In genomic region chr15:44811347-44811746, GRCh38 we compare ENCODE assay signal across 14 cellular contexts.
DNase-seq lines count a peak whose midpoint lies in the region; ATAC-seq lines count a peak whose summit lies in the region.
"Had no signal": no experiment of that assay in that cellular context is flagged by ENCODE, and none has a peak within 500 bp of the region (broad histone marks: within the 10 kb centered on the region; RNA-seq: fewer than 3 reads in every experiment).

No MANE protein-coding gene starts in this region.

- H3K79me1 ChIP-seq in mesendoderm (ENCODE audit: low read length) = no peaks in the 10 kb centered on the region

- no peak overlapping the region for H3K56ac ChIP-seq in mesendoderm (ENCODE audit: low read length)

- H3K4me2 ChIP-seq in mesendoderm (ENCODE audit: low read length) = no peak overlapping the region

- no peak overlapping the region for H4K8ac ChIP-seq in mesendoderm (ENCODE audit: low read depth, low read length)

- no peak overlapping the region for H3K18ac ChIP-seq in mesendoderm (ENCODE audit: low read length)

- no peaks in the 10 kb centered on the region for H3K79me2 ChIP-seq in mesendoderm (ENCODE audit: control insufficient read depth, insufficient read depth, low read length)

- DNase-seq in COR-L47 (lab: John Stamatoyannopoulos, UW) (peak; percentile 83), NAMALWA (ENCODE audit: low spot score) (peak; percentile 16), NCI-H345 treated with DMSO at 0.1 percent for 48 hours (lab: John Stamatoyannopoulos, UW; ENCODE audit: unreplicated experiment) (peak; percentile 89), left lobe of liver (ENCODE audit: low spot score) (no peak), RPMI8226 (no peak), mesendoderm (no peak)
- DNase-seq: activated CD8-positive, alpha-beta memory T cell treated with anti-CD3 and anti-CD28 coated beads for 24 hours; activated naive CD4-positive, alpha-beta T cell treated with anti-CD3 and anti-CD28 coated beads for 36 hours; endodermal cell; stimulated activated CD8-positive, alpha-beta memory T cell treated with anti-CD3 and anti-CD28 coated beads, Interleukin-4, amount 100 ng/mL, for 48 hours; upper lobe of left lung had no signal

- H2BK120ac ChIP-seq in mesendoderm (ENCODE audit: low read depth, low read length) = no peak overlapping the region

- no peak overlapping the region for H2BK15ac ChIP-seq in mesendoderm (replicated peaks; ENCODE audit: low read depth)

- no CpG with 5 or more reads among the region's 3 CpGs for WGBS in mesendoderm (ENCODE audit: extremely low coverage, insufficient coverage, low lambda C conversion rate)

- H3K4me3 ChIP-seq in mesendoderm (ENCODE audit: low read length) = no peak overlapping the region
- H3K4me3 ChIP-seq: SJSA1, upper lobe of left lung had no signal

- H2AK5ac ChIP-seq in mesendoderm (ENCODE audit: low read length) = no peak overlapping the region

- no peak overlapping the region for H4K5ac ChIP-seq in mesendoderm (ENCODE audit: low read length)

- H3K9ac ChIP-seq in mesendoderm (ENCODE audit: low read length) = no peak overlapping the region

- no peak overlapping the region for H3K4ac ChIP-seq in mesendoderm (ENCODE audit: low read depth, low read length)

- no peak overlapping the region for H3K27ac ChIP-seq in mesendoderm (ENCODE audit: low read depth, low read length)
- H3K27ac ChIP-seq: SJSA1, upper lobe of left lung had no signal

- no peak overlapping the region for H3K23ac ChIP-seq in mesendoderm (ENCODE audit: low read length)

- no peaks in the 10 kb centered on the region for H3K27me3 ChIP-seq in mesendoderm (ENCODE audit: insufficient read depth, low read length, poor library complexity)
- H3K27me3 ChIP-seq: upper lobe of left lung had no signal

- ATAC-seq in left lobe of liver (peak; percentile 19), HG03135 (IDR thresholded peaks at IDR 0.05; ENCODE audit: unreplicated experiment) (no peak), HG02610 (IDR thresholded peaks at IDR 0.05; ENCODE audit: unreplicated experiment) (no peak)

- H2BK5ac ChIP-seq in mesendoderm (ENCODE audit: low read length) = no peak overlapping the region

- no peaks in the 10 kb centered on the region for H3K36me3 ChIP-seq in mesendoderm (ENCODE audit: control insufficient read depth, insufficient read depth, low read length)
- H3K36me3 ChIP-seq: SJSA1, upper lobe of left lung had no signal

- no peaks in the 10 kb centered on the region for H3K4me1 ChIP-seq in mesendoderm (ENCODE audit: control insufficient read depth, low read depth, low read length)
- H3K4me1 ChIP-seq: SJSA1, upper lobe of left lung had no signal

Comparison
In these comparisons a context has a peak if more than half of its experiments do, and no peak if none do; other contexts are left out.
1. DNase-seq: peak in COR-L47 (single experiment), NAMALWA (single experiment) and NCI-H345 treated with DMSO at 0.1 percent for 48 hours (single experiment); none in left lobe of liver (single experiment), RPMI8226 (single experiment) and mesendoderm (single experiment).